20 cellular contexts compared by ENCODE assay signal in the genomic region with DNA sequence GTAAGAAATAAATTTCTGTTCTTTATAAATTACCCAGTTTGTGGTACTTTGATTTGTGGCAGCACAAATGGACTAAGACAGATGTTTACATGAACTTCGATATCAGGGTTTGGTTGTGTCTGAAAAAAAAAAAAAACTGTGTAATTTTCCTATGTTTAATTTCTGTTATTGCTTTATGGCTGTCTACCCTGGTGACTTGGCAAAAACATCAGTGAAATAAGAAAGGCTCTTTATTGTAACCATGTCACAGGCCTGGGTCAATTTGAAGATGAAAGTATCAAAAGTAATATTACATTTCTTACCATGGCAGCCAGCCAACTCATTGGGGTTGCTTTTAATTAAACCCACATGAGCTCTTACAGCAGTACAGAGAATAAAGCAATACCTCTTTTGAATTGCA. TPM values are rescaled to one million over a fixed set of nuclear protein-coding genes. Genes with fewer than 3 reads are reported as not detected.
"Had no signal": no experiment of that assay in that cellular context is flagged by ENCODE, and none has a peak within 500 bp of the region (broad histone marks: within the 10 kb centered on the region; RNA-seq: fewer than 3 reads in every experiment).

No MANE protein-coding gene starts in this region.

- H3K27ac ChIP-seq: heart left ventricle, parathyroid adenoma, psoas muscle, right lobe of liver, spleen, tibial artery, upper lobe of right lung, vagina had no signal

- H3K9me3 ChIP-seq: heart left ventricle, psoas muscle, right lobe of liver, spleen, tibial artery, upper lobe of right lung, vagina had no signal

- H3K4me1 ChIP-seq: heart left ventricle, parathyroid adenoma, psoas muscle, right lobe of liver, spleen, tibial artery, upper lobe of right lung, vagina had no signal

- H3K79me2 ChIP-seq: parathyroid adenoma had no signal

- DNase-seq: dermis blood vessel endothelial cell; endodermal cell; heart left ventricle; hippocampal formation; mesendoderm; naive thymus-derived CD4-positive, alpha-beta T cell; nephron progenitor cell; psoas muscle; retina; right lobe of liver; spleen; stimulated activated CD4-positive, alpha-beta T cell treated with anti-CD3 and anti-CD28 coated beads, Interleukin-15, amount 100 ng/mL, for 24 hours; stimulated activated CD4-positive, alpha-beta T cell treated with anti-CD3 and anti-CD28 coated beads, Interleukin-1b, Interleukin-23, amount 100 ng/mL, for 48 hours; stimulated activated CD4-positive, alpha-beta T cell treated with anti-CD3 and anti-CD28 coated beads, Interleukin-4, amount 100 ng/mL, for 24 hours; tibial artery; upper lobe of right lung had no signal

- H3K4me3 ChIP-seq: heart left ventricle, psoas muscle, right lobe of liver, spleen, tibial artery, upper lobe of right lung, vagina had no signal

- H3K36me3 ChIP-seq: heart left ventricle, right lobe of liver, spleen, tibial artery, upper lobe of right lung, vagina had no signal

- H2AFZ ChIP-seq: parathyroid adenoma had no signal

- H3K27me3 ChIP-seq: right lobe of liver, tibial artery, upper lobe of right lung, vagina had no signal

- H3K9ac ChIP-seq: parathyroid adenoma had no signal

RNA-seq across cellular contexts. Expression of a gene that starts 20.7 kb away (rescaled TPM):
- total RNA-seq: dermis blood vessel endothelial cell; endodermal cell; fibroblast of lung; glomerular endothelial cell; naive thymus-derived CD4-positive, alpha-beta T cell; psoas muscle had no signal
